ENCODE assay signal across 14 cellular contexts in genomic region chr20:58246346-58246745, GRCh38. TPM values are rescaled to one million over a fixed set of nuclear protein-coding genes. Genes with fewer than 3 reads are reported as not detected.
DNase-seq lines count a peak whose midpoint lies in the region; ATAC-seq, FAIRE-seq and TF ChIP-seq lines count a peak whose summit lies in the region.
"Had no signal": no experiment of that assay in that cellular context is flagged by ENCODE, and none has a peak within 500 bp of the region (broad histone marks: within the 10 kb centered on the region; RNA-seq: fewer than 3 reads in every experiment).

No MANE protein-coding gene starts in this region.

- FAIRE-seq in D721Med (lab: Jason Lieb, UNC): no peak
- FAIRE-seq: TTC549 had no signal

- H3K36me3 Mint-ChIP-seq in brain: peaks cover 3% of the 10 kb centered on the region

- H3K4me1 Mint-ChIP-seq in brain: no peaks in the 10 kb centered on the region
- H3K4me1 Mint-ChIP-seq: immature natural killer cell had no signal

- TF ChIP-seq CTCF in D721Med (IDR thresholded peaks at IDR 0.05; ENCODE audit: insufficient read depth, missing control alignments): peak; percentile 27
- TF ChIP-seq CTCF in brain (conservative IDR thresholded peaks at IDR 0.05): peak; percentile 38 to 50

- H3K4me3 Mint-ChIP-seq in brain: no peak overlapping the region
- H3K4me3 Mint-ChIP-seq: immature natural killer cell had no signal

- peaks cover 3% of the 10 kb centered on the region for H3K27me3 Mint-ChIP-seq in brain

- no peak for DNase-seq in D721Med (ENCODE audit: insufficient read length, low spot score)
- peak; percentile 28 for DNase-seq in KBM-7
- peak; percentile 60 to 78 for DNase-seq in lung microvascular endothelial cell (ENCODE audit: low read depth in 2 of 2)
- DNase-seq in NCI-H2029 treated with DMSO at 0.1 percent for 48 hours (lab: John Stamatoyannopoulos, UW): no peak
- no peak for DNase-seq in COR-L47 (lab: John Stamatoyannopoulos, UW)
- DNase-seq in NCI-H2107 treated with DMSO at 0.1 percent for 48 hours (lab: John Stamatoyannopoulos, UW; ENCODE audit: unreplicated experiment): no peak
- DNase-seq: immature natural killer cell; NCI-H1048; stimulated activated CD4-positive, alpha-beta T cell treated with anti-CD3 and anti-CD28 coated beads, Interleukin-15, amount 100 ng/mL, for 24 hours; tibial artery had no signal

- no peaks in the 10 kb centered on the region for H3K9me3 Mint-ChIP-seq in brain
- H3K9me3 Mint-ChIP-seq: immature natural killer cell had no signal

- ATAC-seq in GM21825 (IDR thresholded peaks at IDR 0.05; ENCODE audit: unreplicated experiment): no peak

- no peak overlapping the region for H3K27ac Mint-ChIP-seq in brain
- H3K27ac Mint-ChIP-seq: immature natural killer cell had no signal

- in situ Hi-C loops in KBM-7 (cut with MboI; ENCODE audit: low pct_unique_long_range_greater_than_20kb, low sequenced_read_pairs): loop anchor here (25.0 kb wide), 1 partner anchor 591 kb away; no protein-coding TSS in a partner anchor

RNA-seq across cellular contexts. Expression of gene ANKRD60, which starts 17.9 kb away (rescaled TPM):
- not detected for polyA plus RNA-seq in brain (ENCODE audit: insufficient read depth, low read depth, low replicate concordance)
- not detected in 2 replicates for total RNA-seq in lung microvascular endothelial cell
- polyA plus RNA-seq: adipose tissue, immature natural killer cell had no signal

Comparison
In these comparisons a context has a peak if more than half of its experiments do, and no peak if none do; other contexts are left out.
1. DNase-seq: peak in KBM-7 (single experiment) and lung microvascular endothelial cell (2 of 2); none in D721Med (single experiment), NCI-H2029 treated with DMSO at 0.1 percent for 48 hours (single experiment), COR-L47 (single experiment) and NCI-H2107 treated with DMSO at 0.1 percent for 48 hours (single experiment).